In the genomic region with DNA sequence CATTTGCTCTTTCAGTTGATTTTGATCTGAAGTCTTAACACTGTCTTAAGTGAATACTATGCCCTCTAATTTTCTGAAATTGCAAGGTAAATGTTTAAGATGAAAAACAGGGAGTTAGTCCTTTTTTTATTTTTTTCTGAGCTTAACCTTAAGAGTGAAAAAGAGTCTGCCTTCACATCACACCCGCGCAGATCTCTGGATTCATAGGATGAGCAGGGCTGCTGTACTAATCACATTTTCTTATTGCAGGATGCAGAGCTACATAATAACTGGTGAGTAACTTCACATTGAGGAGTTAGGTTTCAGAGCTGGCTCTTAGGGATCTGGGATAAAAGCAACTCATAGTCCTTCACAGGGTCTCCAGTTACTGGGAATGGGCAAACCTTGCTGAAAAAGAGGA, we compare ENCODE assay signal across 17 cellular contexts.
DNase-seq lines count a peak whose midpoint lies in the region; ATAC-seq and TF ChIP-seq lines count a peak whose summit lies in the region.
"Had no signal": no experiment of that assay in that cellular context is flagged by ENCODE, and none has a peak within 500 bp of the region (broad histone marks: within the 10 kb centered on the region; RNA-seq: fewer than 3 reads in every experiment).

No MANE protein-coding gene starts in this region.

- H3K27me3 Mint-ChIP-seq in Calu3 (ENCODE audit: unreplicated experiment), result no peaks in the 10 kb centered on the region
- H3K27me3 Mint-ChIP-seq in T-cell, result peaks cover 0 to 3% of the 10 kb centered on the region in 2 donors
- peaks cover 0 to 3% (median 3%) of the 10 kb centered on the region in 3 donors for H3K27me3 Mint-ChIP-seq in immature natural killer cell (ENCODE audit: low read depth in 3 of 3)

- intact Hi-C loops in Calu3 (cut with micrococcal nuclease; ENCODE audit: unreplicated experiment), result loop anchor here (2.0 kb wide), 2 partner anchors 117 to 281 kb away; no protein-coding TSS in a partner anchor
- intact Hi-C loops in PC-9 (cut with micrococcal nuclease; ENCODE audit: unreplicated experiment), result no loop called here
- intact Hi-C loops in colonic mucosa (cut with DNase I), result no loop called here

- 0 out of 2 replicates have a peak, but pooled peaks cover 5% of the 10 kb centered on the region for H4K20me1 ChIP-seq in PC-9 (ENCODE audit: insufficient read depth)

- BruUV-seq in Calu3 (replicated peaks; lab: Mats Ljungman, UMichigan), result no TSS peak
- no TSS peak for BruUV-seq in PC-9 (replicated peaks; lab: Mats Ljungman, UMichigan)

- no peak overlapping the region for H3K9ac ChIP-seq in colonic mucosa (ENCODE audit: low read depth in 2 of 2, low read length in 2 of 2)
- H3K9ac ChIP-seq: KMS-11 had no signal

- peaks cover 57% of the 10 kb centered on the region for H3K4me1 Mint-ChIP-seq in Calu3 (ENCODE audit: low read depth, unreplicated experiment)
- H3K4me1 Mint-ChIP-seq in T-cell, result peaks cover 0 to 7% (median 0%) of the 10 kb centered on the region in 3 donors
- peaks cover 8 to 12% of the 10 kb centered on the region in 2 donors for H3K4me1 Mint-ChIP-seq in immature natural killer cell

- H3K9me3 Mint-ChIP-seq in Calu3 (ENCODE audit: low read depth, unreplicated experiment), result no peaks in the 10 kb centered on the region
- H3K9me3 Mint-ChIP-seq in T-cell, result no peaks in the 10 kb centered on the region
- peaks cover 0 to 1% (median 0%) of the 10 kb centered on the region in 6 donors for H3K9me3 Mint-ChIP-seq in immature natural killer cell

- CTCF ChIA-PET in Calu3 (lab: Charles Lee), result interaction anchor here (0.6 to 4.6 kb wide), 5 partner anchors 10 to 281 kb away, joined by 3 to 38 read pairs (median 3); no protein-coding TSS in a partner anchor
- CTCF ChIA-PET in PC-9 (lab: Charles Lee), result no interaction called here
- CTCF ChIA-PET in T-cell (lab: Charles Lee), result no interaction called here

- no peaks in the 10 kb centered on the region for H3K79me2 ChIP-seq in PC-9 (ENCODE audit: low read depth)

- H2AFZ ChIP-seq in PC-9, result no peak overlapping the region

- peak overlapping the region; percentile 94 for H3K27ac Mint-ChIP-seq in Calu3 (ENCODE audit: unreplicated experiment)
- no peak overlapping the region for H3K27ac Mint-ChIP-seq in T-cell
- no peak overlapping the region for H3K27ac Mint-ChIP-seq in immature natural killer cell

- H3K9me3 ChIP-seq in PC-9 (ENCODE audit: insufficient read depth, low read depth) (no peaks in the 10 kb centered on the region; the same call in 1 of the 2 replicates), colonic mucosa (no peaks in the 10 kb centered on the region)

- H3K27ac ChIP-seq in PC-9, result peak overlapping the region; percentile 81
- no peak overlapping the region for H3K27ac ChIP-seq in colonic mucosa
- H3K27ac ChIP-seq: C4-2B, KMS-11 had no signal

- POLR2A ChIA-PET in PC-9 (lab: Charles Lee; ENCODE audit: unreplicated experiment) (interaction anchor here (0.6 kb wide), 1 partner anchor 11 kb away, joined by 9 read pairs; no protein-coding TSS in a partner anchor), T-cell (lab: Charles Lee) (no interaction called here)

- H3K4me2 ChIP-seq in PC-9, result 0 out of 2 replicates have a peak overlapping the region, but pooled peaks have one; percentile 17
- H3K4me2 ChIP-seq: KMS-11 had no signal

- H3K27me3 ChIP-seq in PC-9 (ENCODE audit: insufficient read depth, low read depth) (no peaks in the 10 kb centered on the region), colonic mucosa (no peaks in the 10 kb centered on the region)

- H3K9me2 ChIP-seq in PC-9 (ENCODE audit: insufficient read depth), result no peaks in the 10 kb centered on the region

- DNase-seq in Calu3, result no peak
- peak; percentile 57 for DNase-seq in NCI-H2107 (lab: John Stamatoyannopoulos, UW)
- DNase-seq in PC-9, result no peak
- peak; percentile 68 for DNase-seq in left kidney (ENCODE audit: low read depth, low spot score)
- DNase-seq in T-cell, result no peak
- DNase-seq in immature natural killer cell, result no peak
- DNase-seq in colonic mucosa, result no peak
- DNase-seq: GOT3, IMR-90, NCI-H1105 treated with DMSO at 0.1 percent for 48 hours, NCI-H1694, NCI-H2081, Right ventricle myocardium superior, SW 1271 had no signal

- H3F3A ChIP-seq in PC-9 (ENCODE audit: insufficient read depth, low read depth), result peaks cover 27% of the 10 kb centered on the region

- H3K36me3 Mint-ChIP-seq in Calu3 (ENCODE audit: insufficient read depth, unreplicated experiment), result peaks cover 14% of the 10 kb centered on the region
- H3K36me3 Mint-ChIP-seq in T-cell, result no peaks in the 10 kb centered on the region
- H3K36me3 Mint-ChIP-seq in immature natural killer cell, result no peaks in the 10 kb centered on the region

- H3K36me3 ChIP-seq in PC-9 (ENCODE audit: low read depth) (no peaks in the 10 kb centered on the region), colonic mucosa (no peaks in the 10 kb centered on the region)

- H3K4me1 ChIP-seq in PC-9 (replicated peaks; ENCODE audit: insufficient read depth), result peaks cover 64% of the 10 kb centered on the region
- no peaks in the 10 kb centered on the region for H3K4me1 ChIP-seq in colonic mucosa

- no peak for TF ChIP-seq CTCF in Calu3 (IDR thresholded peaks at IDR 0.05; ENCODE audit: unreplicated experiment)
- no peak for TF ChIP-seq CTCF in PC-9 (conservative IDR thresholded peaks at IDR 0.05)
- no peak for TF ChIP-seq CTCF in colonic mucosa (IDR thresholded peaks at IDR 0.05)

- H3K4me3 Mint-ChIP-seq in Calu3 (ENCODE audit: low read depth, unreplicated experiment) (no peak overlapping the region), T-cell (no peak overlapping the region), immature natural killer cell (no peak overlapping the region)

- no peak for ATAC-seq in HG03280 (IDR thresholded peaks at IDR 0.05; ENCODE audit: unreplicated experiment)
- no peak for ATAC-seq in T-cell (replicated peaks in 1 of 4)

- H3K4me3 ChIP-seq in PC-9 (no peak overlapping the region), colonic mucosa (no peak overlapping the region)

Comparison
In these comparisons a context has a peak if more than half of its experiments do, and no peak if none do; other contexts are left out.
1. DNase-seq: peak in NCI-H2107 (single experiment) and left kidney (single experiment); none in Calu3 (single experiment), PC-9 (0 of 2), T-cell (0 of 34), immature natural killer cell (0 of 3) and colonic mucosa (single experiment).